Comparison of ENCODE assay signal across 8 cellular contexts in genomic region chr1:16441312-16441641, GRCh38. TPM values are rescaled to one million over a fixed set of nuclear protein-coding genes. Genes with fewer than 3 reads are reported as not detected.
DNase-seq lines count a peak whose midpoint lies in the region; TF ChIP-seq lines count a peak whose summit lies in the region.

No MANE protein-coding gene starts in this region.

- no peak for DNase-seq in activated naive CD4-positive, alpha-beta T cell treated with Interleukin-2 at 50 U/mL for 16 hours
- no peak for DNase-seq in activated CD4-positive, alpha-beta memory T cell treated with anti-CD3 and anti-CD28 coated beads, Interleukin-2, amount 10 ng/mL, durations not matched to agents 7 days and 5 days
- DNase-seq in hepatocyte (ENCODE audit: low spot score), result peak; percentile 35
- DNase-seq in spleen, result no peak
- DNase-seq in DMS153 treated with DMSO at 0.1 percent for 48 hours (lab: John Stamatoyannopoulos, UW; ENCODE audit: unreplicated experiment), result no peak
- DNase-seq in NCI-H2107 treated with DMSO at 0.1 percent for 48 hours (lab: John Stamatoyannopoulos, UW; ENCODE audit: unreplicated experiment), result no peak
- DNase-seq in caudate nucleus (lab: John Stamatoyannopoulos, UW), result no peak

- WGBS in hepatocyte (ENCODE audit: low lambda C conversion rate, missing lambda C conversion rate), result 4% methylated on average over 9 of the region's 9 CpGs
- whole genome bisulfite sequencing in spleen, 5 donors, result 0 to 3% (median 2%) methylated on average over 9 of the region's 9 CpGs

- H3K36me3 Mint-ChIP-seq in activated naive CD4-positive, alpha-beta T cell treated with anti-CD3 and anti-CD28 coated beads, Interleukin-2, amount 50 U/mL, for 24 hours, result peaks cover 4% of the 10 kb centered on the region
- peaks cover 41% of the 10 kb centered on the region for H3K36me3 Mint-ChIP-seq in activated CD4-positive, alpha-beta memory T cell treated with anti-CD3 and anti-CD28 coated beads, Interleukin-2, amount 10 ng/mL, durations not matched to agents 7 days and 5 days (ENCODE audit: low read depth)

- H3K4me3 ChIP-seq in hepatocyte (peak overlapping the region; percentile 81), spleen (peak overlapping the region; percentile 68 to 99 (median 97))

- H3K27ac Mint-ChIP-seq in activated naive CD4-positive, alpha-beta T cell treated with anti-CD3 and anti-CD28 coated beads, Interleukin-2, amount 50 U/mL, for 24 hours, result peak overlapping the region; percentile 94
- peak overlapping the region; percentile 88 for H3K27ac Mint-ChIP-seq in activated CD4-positive, alpha-beta memory T cell treated with anti-CD3 and anti-CD28 coated beads, Interleukin-2, amount 10 ng/mL, durations not matched to agents 7 days and 5 days

- no peaks in the 10 kb centered on the region for H3K27me3 ChIP-seq in hepatocyte
- no peaks in the 10 kb centered on the region for H3K27me3 ChIP-seq in spleen (replicated peaks in 1 of 7)

- H3K4me1 ChIP-seq in hepatocyte (ENCODE audit: insufficient read depth) (peaks cover 9% of the 10 kb centered on the region), spleen (peaks cover 25 to 72% (median 49%) of the 10 kb centered on the region in 6 donors)

- peak overlapping the region; percentile 94 for H3K4me3 Mint-ChIP-seq in activated naive CD4-positive, alpha-beta T cell treated with anti-CD3 and anti-CD28 coated beads, Interleukin-2, amount 50 U/mL, for 24 hours
- H3K4me3 Mint-ChIP-seq in activated CD4-positive, alpha-beta memory T cell treated with anti-CD3 and anti-CD28 coated beads, Interleukin-2, amount 10 ng/mL, durations not matched to agents 7 days and 5 days, result peak overlapping the region; percentile 91

- no peaks in the 10 kb centered on the region for H3K27me3 Mint-ChIP-seq in activated naive CD4-positive, alpha-beta T cell treated with anti-CD3 and anti-CD28 coated beads, Interleukin-2, amount 50 U/mL, for 24 hours
- H3K27me3 Mint-ChIP-seq in activated CD4-positive, alpha-beta memory T cell treated with anti-CD3 and anti-CD28 coated beads, Interleukin-2, amount 10 ng/mL, durations not matched to agents 7 days and 5 days, result no peaks in the 10 kb centered on the region

- TF ChIP-seq CTCF in hepatocyte (IDR thresholded peaks at IDR 0.05; ENCODE audit: poor library complexity), result no peak
- TF ChIP-seq CTCF in spleen (IDR thresholded peaks at IDR 0.05 in 8 of 11, conservative IDR thresholded peaks at IDR 0.05 in 3 of 11), result no peak

- peaks cover 51% of the 10 kb centered on the region for H3K79me2 ChIP-seq in hepatocyte

- CTCF ChIA-PET in activated CD4-positive, alpha-beta memory T cell treated with anti-CD3 and anti-CD28 coated beads, Interleukin-2, amount 10 ng/mL, durations not matched to agents 7 days and 5 days (lab: Charles Lee), result interaction anchor here (0.6 to 3.3 kb wide), 15 partner anchors 8 to 1185 kb away, joined by 3 to 15 read pairs (median 5); partner anchors contain the start of gene FBXO42

- H4K20me1 ChIP-seq in hepatocyte (ENCODE audit: insufficient read depth, poor library complexity, severe bottlenecking), result no peaks in the 10 kb centered on the region

- peaks cover 45% of the 10 kb centered on the region for H3K4me1 Mint-ChIP-seq in activated naive CD4-positive, alpha-beta T cell treated with anti-CD3 and anti-CD28 coated beads, Interleukin-2, amount 50 U/mL, for 24 hours
- peaks cover 49% of the 10 kb centered on the region for H3K4me1 Mint-ChIP-seq in activated CD4-positive, alpha-beta memory T cell treated with anti-CD3 and anti-CD28 coated beads, Interleukin-2, amount 10 ng/mL, durations not matched to agents 7 days and 5 days

- H3K9me3 ChIP-seq in hepatocyte (ENCODE audit: low read depth) (no peaks in the 10 kb centered on the region), spleen (no peaks in the 10 kb centered on the region)

- intact Hi-C loops in spleen (cut with DNase I; ENCODE audit: low total_unique reads), result no loop called here

- peak overlapping the region; percentile 91 for H3K4me2 ChIP-seq in hepatocyte

- H3K9me3 Mint-ChIP-seq in activated naive CD4-positive, alpha-beta T cell treated with anti-CD3 and anti-CD28 coated beads, Interleukin-2, amount 50 U/mL, for 24 hours, result no peaks in the 10 kb centered on the region
- no peaks in the 10 kb centered on the region for H3K9me3 Mint-ChIP-seq in activated CD4-positive, alpha-beta memory T cell treated with anti-CD3 and anti-CD28 coated beads, Interleukin-2, amount 10 ng/mL, durations not matched to agents 7 days and 5 days

- peak overlapping the region; percentile 55 for H2AFZ ChIP-seq in hepatocyte

- H3K27ac ChIP-seq in hepatocyte, result peak overlapping the region; percentile 85
- H3K27ac ChIP-seq in spleen, result peak overlapping the region; percentile 84 to 96 (median 94)
- no peak overlapping the region for H3K27ac ChIP-seq in caudate nucleus (ENCODE audit: low read depth, low read length)

- no peaks in the 10 kb centered on the region for H3K9me2 ChIP-seq in hepatocyte (replicated peaks; ENCODE audit: insufficient read depth)

- H3K36me3 ChIP-seq in hepatocyte (replicated peaks; ENCODE audit: insufficient read depth, low read depth) (no peaks in the 10 kb centered on the region), spleen (peaks cover 0 to 45% (median 31%) of the 10 kb centered on the region in 6 donors)

- no peak for TF ChIP-seq POLR2A in spleen (IDR thresholded peaks at IDR 0.05)

- POLR2A ChIA-PET in activated CD4-positive, alpha-beta memory T cell treated with anti-CD3 and anti-CD28 coated beads, Interleukin-2, amount 10 ng/mL, durations not matched to agents 7 days and 5 days (lab: Charles Lee), result interaction anchor here (1.0 to 3.9 kb wide), 15 partner anchors 8 to 607 kb away, joined by 3 to 36 read pairs (median 8); partner anchors contain the start of genes RNU1-1 and SZRD1

RNA-seq across cellular contexts. Expression of gene NECAP2, which starts 0.8 kb away (rescaled TPM):
- total RNA-seq in activated CD4-positive, alpha-beta memory T cell treated with anti-CD3 and anti-CD28 coated beads, Interleukin-2, amount 10 ng/mL, durations not matched to agents 7 days and 5 days, result 100 to 1,000 TPM; 123 to 132 TPM
- total RNA-seq in hepatocyte, result 51.8 and 55.2 TPM in 2 replicates
- polyA plus RNA-seq in hepatocyte, result 48.9 and 58.0 TPM in 2 replicates
- 100 to 1,000 TPM in 6 of 7 donors, 10 to 100 TPM in 1; 98.8 to 150 (median 122) TPM for total RNA-seq in spleen
- polyA plus RNA-seq in spleen, result 100 to 1,000 TPM in 1 of 3 donors, 10 to 100 TPM in 2; 59.7 to 105 (median 78.6) TPM

RNA-seq across cellular contexts. Expression of gene SPATA21, which starts 4.1 kb away (rescaled TPM):
- under 1 TPM in 1 of 2 experiments, not detected in 1; 0.05 TPM for total RNA-seq in activated CD4-positive, alpha-beta memory T cell treated with anti-CD3 and anti-CD28 coated beads, Interleukin-2, amount 10 ng/mL, durations not matched to agents 7 days and 5 days
- total RNA-seq in hepatocyte, result 0.30 TPM in 1 of 2 replicates, not detected in the other
- 0.46 and 0.92 TPM in 2 replicates for polyA plus RNA-seq in hepatocyte
- total RNA-seq in spleen, result under 1 TPM in 1 of 7 donors, not detected in 6; 0.30 TPM
- under 1 TPM; 0.13 to 0.32 (median 0.18) TPM for polyA plus RNA-seq in spleen
